12 cellular contexts compared by ENCODE assay signal in genomic region chr5:61401726-61402125, GRCh38.
A peak's percentile ranks its signal among the peaks of the same experiment; 100 is the strongest.
DNase-seq lines count a peak whose midpoint lies in the region; ATAC-seq and TF ChIP-seq lines count a peak whose summit lies in the region.
"Had no signal": no experiment of that assay in that cellular context is flagged by ENCODE, and none has a peak within 500 bp of the region (broad histone marks: within the 10 kb centered on the region; RNA-seq: fewer than 3 reads in every experiment).

No MANE protein-coding gene starts in this region.

- H3K79me2 ChIP-seq in smooth muscle cell (ENCODE audit: low read depth) = peaks cover 100% of the 10 kb centered on the region

- TF ChIP-seq CTCF in fibroblast of the aortic adventitia (IDR thresholded peaks at IDR 0.05; ENCODE audit: insufficient read depth, low read length) = no peak
- no peak for TF ChIP-seq CTCF in smooth muscle cell (IDR thresholded peaks at IDR 0.05; ENCODE audit: borderline replicate concordance, insufficient read depth, poor library complexity, severe bottlenecking)

- H3K4me2 ChIP-seq in smooth muscle cell = peak overlapping the region; percentile 53

- no peaks in the 10 kb centered on the region for H3K36me3 ChIP-seq in smooth muscle cell (ENCODE audit: low read depth)
- H3K36me3 ChIP-seq: stomach had no signal

- no peaks in the 10 kb centered on the region for H3K36me3 Mint-ChIP-seq in T-helper 17 cell (ENCODE audit: low read depth)

- H3K9ac ChIP-seq in smooth muscle cell (ENCODE audit: low read depth) = no peak overlapping the region

- H3F3A ChIP-seq in smooth muscle cell (ENCODE audit: low read depth) = peaks cover 3% of the 10 kb centered on the region

- peak overlapping the region; percentile 14 for H3K27ac Mint-ChIP-seq in T-helper 17 cell
- H3K27ac Mint-ChIP-seq: activated CD8-positive, alpha-beta T cell treated with anti-CD3 and anti-CD28 coated beads for 36 hours had no signal

- H2AFZ ChIP-seq in smooth muscle cell (ENCODE audit: low read depth) = no peak overlapping the region

- DNase-seq in Right ventricle myocardium inferior (ENCODE audit: missing footprints) (no peak), cardiac septum (ENCODE audit: low spot score) (no peak), T-helper 17 cell (no peak), fibroblast of the aortic adventitia (ENCODE audit: low read depth) (peak; percentile 67), smooth muscle cell (lab: John Stamatoyannopoulos, UW; ENCODE audit: unreplicated experiment) (no peak), GF-D8 (lab: John Stamatoyannopoulos, UW) (no peak), mucosa of gallbladder (ENCODE audit: low spot score) (no peak), superior temporal gyrus (ENCODE audit: extremely low spot score) (no peak)
- DNase-seq: activated CD8-positive, alpha-beta T cell treated with anti-CD3 and anti-CD28 coated beads for 36 hours; amniotic stem cell; NCI-H1436; stomach had no signal

- H3K27me3 ChIP-seq in smooth muscle cell (ENCODE audit: low read depth) = no peaks in the 10 kb centered on the region
- H3K27me3 ChIP-seq: stomach had no signal

- ATAC-seq in Right ventricle myocardium inferior (peak; percentile 54), T-helper 17 cell (no peak)
- ATAC-seq: activated CD8-positive, alpha-beta T cell treated with anti-CD3 and anti-CD28 coated beads for 36 hours had no signal

- H3K4me1 ChIP-seq in smooth muscle cell (ENCODE audit: low read depth) = peaks cover 31% of the 10 kb centered on the region

- peak overlapping the region; percentile 51 for H3K27ac ChIP-seq in smooth muscle cell (ENCODE audit: low read depth)
- H3K27ac ChIP-seq: stomach had no signal

- H3K4me1 Mint-ChIP-seq in T-helper 17 cell = peaks cover 20% of the 10 kb centered on the region

- no peak overlapping the region for H3K4me3 Mint-ChIP-seq in T-helper 17 cell
- H3K4me3 Mint-ChIP-seq: activated CD8-positive, alpha-beta T cell treated with anti-CD3 and anti-CD28 coated beads for 36 hours had no signal

- no peaks in the 10 kb centered on the region for H3K27me3 Mint-ChIP-seq in T-helper 17 cell
- H3K27me3 Mint-ChIP-seq: activated CD8-positive, alpha-beta T cell treated with anti-CD3 and anti-CD28 coated beads for 36 hours had no signal

- peaks cover 98% of the 10 kb centered on the region for H4K20me1 ChIP-seq in smooth muscle cell (ENCODE audit: low read depth)

- H3K4me3 ChIP-seq in fibroblast of the aortic adventitia (ENCODE audit: low read depth, low read length) (no peak overlapping the region), smooth muscle cell (no peak overlapping the region)
- H3K4me3 ChIP-seq: stomach had no signal

- intact Hi-C loops in Right ventricle myocardium inferior (cut with DNase I) = loop anchor here (10.0 kb wide), 1 partner anchor 233 kb away; no protein-coding TSS in a partner anchor
- intact Hi-C loops in cardiac septum (cut with DNase I) = loop anchor here (10.0 kb wide), 2 partner anchors 237 to 263 kb away; partner anchors contain the start of gene SMIM15

- H3K9me3 ChIP-seq in T-helper 17 cell (ENCODE audit: control insufficient read depth, low read length, poor library complexity, severe bottlenecking) = no peaks in the 10 kb centered on the region
- H3K9me3 ChIP-seq in smooth muscle cell (replicated peaks; ENCODE audit: low read depth) = no peaks in the 10 kb centered on the region
- H3K9me3 ChIP-seq: stomach had no signal
